8 cellular contexts compared by ENCODE assay signal in the genomic region with DNA sequence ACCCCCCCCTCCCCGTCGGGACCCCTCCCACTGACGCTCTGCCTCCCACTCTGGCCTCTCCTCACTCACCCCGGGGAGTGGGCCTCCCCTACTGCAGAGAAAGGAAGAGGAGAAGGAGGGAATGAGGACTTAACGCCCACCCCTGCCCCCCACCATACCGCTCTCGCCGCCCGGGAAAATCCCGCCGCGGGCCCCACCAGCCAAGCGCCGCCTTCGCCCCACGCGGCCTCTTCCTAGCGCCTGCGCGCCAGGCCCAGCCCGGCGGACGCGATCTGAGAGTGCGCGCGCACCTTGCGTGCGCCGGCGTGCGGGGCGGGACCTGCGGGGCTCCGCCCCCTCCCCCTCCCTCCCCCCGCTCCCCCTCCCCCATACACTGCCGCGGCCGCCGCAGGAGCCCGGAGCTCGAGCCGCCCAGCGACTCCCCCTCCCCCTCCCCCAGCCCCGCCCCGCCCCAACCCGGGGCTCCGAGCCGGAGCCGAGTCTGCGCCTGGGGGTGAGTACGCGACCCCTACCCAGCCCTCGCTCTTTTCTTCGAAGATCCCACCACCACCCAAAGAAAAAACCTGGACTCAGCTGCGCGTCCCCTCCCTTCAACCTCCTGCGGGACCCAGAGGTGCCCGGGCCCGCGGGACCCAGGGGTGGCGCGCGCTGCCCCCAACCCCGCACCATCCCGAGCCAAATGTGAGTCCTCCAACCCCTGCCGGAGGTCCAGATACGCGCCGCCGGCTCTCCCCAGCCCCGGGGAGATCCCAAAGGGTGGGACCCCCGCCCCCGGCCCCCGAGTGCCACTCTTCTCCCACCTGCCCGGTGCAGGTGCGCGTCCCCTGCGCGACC. TPM values are rescaled to one million over a fixed set of nuclear protein-coding genes. Genes with fewer than 3 reads are reported as not detected.
DNase-seq lines count a peak whose midpoint lies in the region; ATAC-seq and TF ChIP-seq lines count a peak whose summit lies in the region.

A gene (minus strand): TSS at position 267 of the 834 bp plus-strand sequence. CDS start 10,841 bp downstream, outside the sequence.
A gene (plus strand): TSS at position 369 of the 834 bp plus-strand sequence. CDS start 7,031 bp downstream, outside the sequence.

- no peak for TF ChIP-seq CTCF in epithelial cell of proximal tubule (conservative IDR thresholded peaks at IDR 0.05; ENCODE audit: low read depth, low read length)

- ATAC-seq in CD4-positive, CD25-positive, alpha-beta regulatory T cell (ENCODE audit: low read depth in 2 of 2) = peak; percentile 85
- ATAC-seq in GM19397 (IDR thresholded peaks at IDR 0.05; ENCODE audit: unreplicated experiment) = peak; percentile 73

- no peaks in the 10 kb centered on the region for H3K36me3 ChIP-seq in CD4-positive, CD25-positive, alpha-beta regulatory T cell (ENCODE audit: control insufficient read depth, insufficient read depth, low read length)
- H3K36me3 ChIP-seq in mucosa of rectum (ENCODE audit: control insufficient read depth in 2 of 2, insufficient read depth in 2 of 2, low read length in 2 of 2) = no peaks in the 10 kb centered on the region

- H3K4me1 Mint-ChIP-seq in CD4-positive, CD25-positive, alpha-beta regulatory T cell = peaks cover 24 to 66% (median 49%) of the 10 kb centered on the region in 4 donors

- DNase-seq in CD4-positive, CD25-positive, alpha-beta regulatory T cell = peak; percentile 86 to 89 (median 88)
- peak; percentile 54 for DNase-seq in HT1080 (ENCODE audit: low read depth)
- peak; percentile 93 for DNase-seq in OCI-M1 (lab: John Stamatoyannopoulos, UW)
- DNase-seq in activated T-cell treated with anti-CD3 and anti-CD28 coated beads for 48 hours (ENCODE audit: low read depth) = peak; percentile 91
- no peak for DNase-seq in epithelial cell of proximal tubule (ENCODE audit: low read depth)
- peak; percentile 74 to 82 for DNase-seq in stimulated activated CD8-positive, alpha-beta memory T cell treated with anti-CD3 and anti-CD28 coated beads, Interleukin-4, amount 100 ng/mL, for 4 hours (ENCODE audit: low read depth in 2 of 2, low spot score in 1 of 2)

- peaks cover 53% of the 10 kb centered on the region for H3K4me1 ChIP-seq in CD4-positive, CD25-positive, alpha-beta regulatory T cell (ENCODE audit: control insufficient read depth, insufficient read depth, low read length, poor library complexity, severe bottlenecking)
- H3K4me1 ChIP-seq in mucosa of rectum (ENCODE audit: control insufficient read depth in 2 of 2, insufficient read depth in 2 of 2, low read length in 2 of 2) = peaks cover 40 to 57% of the 10 kb centered on the region in 2 donors

- H3K27me3 ChIP-seq in CD4-positive, CD25-positive, alpha-beta regulatory T cell (ENCODE audit: control insufficient read depth, insufficient read depth, low read length) = no peaks in the 10 kb centered on the region
- no peaks in the 10 kb centered on the region for H3K27me3 ChIP-seq in mucosa of rectum (ENCODE audit: control insufficient read depth in 2 of 2, insufficient read depth in 2 of 2, low read length in 2 of 2)

- no peaks in the 10 kb centered on the region for H3K9me3 ChIP-seq in CD4-positive, CD25-positive, alpha-beta regulatory T cell (ENCODE audit: control insufficient read depth in 2 of 2, low read length in 2 of 2)
- H3K9me3 ChIP-seq in mucosa of rectum (ENCODE audit: control insufficient read depth in 2 of 2, low read length in 2 of 2) = no peaks in the 10 kb centered on the region

- H3K4me3 ChIP-seq in CD4-positive, CD25-positive, alpha-beta regulatory T cell (ENCODE audit: low read depth, low read length) = peak within 1 kb of the TSS; percentile 93
- H3K4me3 ChIP-seq in epithelial cell of proximal tubule (ENCODE audit: low read depth, low read length) (peak within 1 kb of the TSS; percentile 79), mucosa of rectum (ENCODE audit: low read length in 2 of 2) (peak within 1 kb of the TSS; percentile 78 to 89)

- H3K9me3 Mint-ChIP-seq in CD4-positive, CD25-positive, alpha-beta regulatory T cell = no peaks in the 10 kb centered on the region

- H3K27ac ChIP-seq in CD4-positive, CD25-positive, alpha-beta regulatory T cell (ENCODE audit: insufficient read depth, low read length, poor library complexity, severe bottlenecking) = peak within 1 kb of the TSS; percentile 92
- H3K27ac ChIP-seq in mucosa of rectum (ENCODE audit: low read depth in 2 of 2, low read length in 2 of 2) = peak within 1 kb of the TSS; percentile 83 to 86

- peak within 1 kb of the TSS; percentile 91 to 99 (median 98) for H3K27ac Mint-ChIP-seq in CD4-positive, CD25-positive, alpha-beta regulatory T cell

- peak within 1 kb of the TSS; percentile 56 to 88 for H3K9ac ChIP-seq in mucosa of rectum (ENCODE audit: low read depth in 1 of 2, low read length in 2 of 2)

- H3K27me3 Mint-ChIP-seq in CD4-positive, CD25-positive, alpha-beta regulatory T cell = no peaks in the 10 kb centered on the region

- peak within 1 kb of the TSS; percentile 86 to 97 (median 93) for H3K4me3 Mint-ChIP-seq in CD4-positive, CD25-positive, alpha-beta regulatory T cell

- H3K36me3 Mint-ChIP-seq in CD4-positive, CD25-positive, alpha-beta regulatory T cell = peaks cover 4% of the 10 kb centered on the region

RNA-seq across cellular contexts. Expression of the first gene that starts in this region (rescaled TPM):
- 11.8 TPM for total RNA-seq in CD4-positive, CD25-positive, alpha-beta regulatory T cell
- polyA plus RNA-seq in CD4-positive, CD25-positive, alpha-beta regulatory T cell = 100 to 1,000 TPM in 1 of 4 donors, 10 to 100 TPM in 3; 72.3 to 101 (median 86.5) TPM
- 98.1 and 172 TPM in 2 replicates for total RNA-seq in HT1080 (2014; rRNA removed; shearing (Covaris generic))
- 85.1 and 111 TPM in 2 replicates for polyA plus RNA-seq in HT1080 (2015; cell fraction: cytosol; rRNA removed)
- 28.7 and 29.3 TPM in 2 replicates for polyA plus RNA-seq in HT1080 (2015; cell fraction: nucleus; rRNA removed)
- total RNA-seq in epithelial cell of proximal tubule = 95.5 and 167 TPM in 2 replicates

RNA-seq across cellular contexts. Expression of the second gene that starts in this region (rescaled TPM):
- 20.5 TPM for total RNA-seq in CD4-positive, CD25-positive, alpha-beta regulatory T cell
- 1 to 10 TPM; 1.3 to 2.3 (median 1.4) TPM for polyA plus RNA-seq in CD4-positive, CD25-positive, alpha-beta regulatory T cell
- total RNA-seq in HT1080 (2014; rRNA removed; shearing (Covaris generic)) = 14.1 and 19.1 TPM in 2 replicates
- 33.5 and 41.6 TPM in 2 replicates for polyA plus RNA-seq in HT1080 (2015; cell fraction: cytosol; rRNA removed)
- polyA plus RNA-seq in HT1080 (2015; cell fraction: nucleus; rRNA removed) = 56.8 and 61.1 TPM in 2 replicates
- total RNA-seq in epithelial cell of proximal tubule = 35.2 and 47.9 TPM in 2 replicates
